Comparison of ENCODE assay signal across 9 cellular contexts in genomic region chr20:62923669-62924566, GRCh38. TPM values are rescaled to one million over a fixed set of nuclear protein-coding genes. Genes with fewer than 3 reads are reported as not detected.
DNase-seq lines count a peak whose midpoint lies in the region; ATAC-seq, FAIRE-seq and TF ChIP-seq lines count a peak whose summit lies in the region.
"Had no signal": no experiment of that assay in that cellular context is flagged by ENCODE, and none has a peak within 500 bp of the region (broad histone marks: within the 10 kb centered on the region; RNA-seq: fewer than 3 reads in every experiment).

No MANE protein-coding gene starts in this region.

- DNase-seq in activated CD4-positive, alpha-beta memory T cell treated with anti-CD3 and anti-CD28 coated beads for 36 hours = no peak
- DNase-seq in right atrium auricular region (ENCODE audit: low spot score) (no peak), small intestine (peak; percentile 82), superior temporal gyrus (ENCODE audit: extremely low spot score) (no peak), NCI-H524 (lab: John Stamatoyannopoulos, UW) (no peak)
- no peak for DNase-seq in activated CD4-positive, alpha-beta T cell treated with anti-CD3 and anti-CD28 coated beads for 1 hour

- H3K9me3 Mint-ChIP-seq in activated CD4-positive, alpha-beta memory T cell treated with anti-CD3 and anti-CD28 coated beads for 36 hours = no peaks in the 10 kb centered on the region

- H3K9me3 ChIP-seq in HEK293 (ENCODE audit: control insufficient read depth, insufficient read depth, low read depth, low read length) (no peaks in the 10 kb centered on the region), right atrium auricular region (no peaks in the 10 kb centered on the region), small intestine (ENCODE audit: control insufficient read depth, low read depth) (no peaks in the 10 kb centered on the region)

- H3K36me3 ChIP-seq in HEK293 (ENCODE audit: control insufficient read depth in 2 of 2, insufficient read depth in 1 of 2, low read length in 2 of 2) (peaks cover 0 to 7% of the 10 kb centered on the region in 2 experiments; a peak in 1 of 3 replicates), right atrium auricular region (no peaks in the 10 kb centered on the region), small intestine (ENCODE audit: control insufficient read depth in 2 of 2, insufficient read depth in 2 of 2, low read length in 2 of 2) (peaks cover 0 to 2% of the 10 kb centered on the region in 2 donors)

- TF ChIP-seq CTCF in HEK293 (tag by site-specific recombination; IDR thresholded peaks at IDR 0.05) = no peak
- TF ChIP-seq CTCF in right atrium auricular region (IDR thresholded peaks at IDR 0.05) = no peak

- peak overlapping the region; percentile 89 for H3K4me3 Mint-ChIP-seq in activated CD4-positive, alpha-beta memory T cell treated with anti-CD3 and anti-CD28 coated beads for 36 hours

- H3K27ac ChIP-seq in HEK293 (ENCODE audit: extremely low read depth, low read depth, low read length) (no peak overlapping the region), right atrium auricular region (peak overlapping the region; percentile 92 to 96), small intestine (ENCODE audit: low read depth in 1 of 2, low read length in 1 of 2) (peak overlapping the region; percentile 95 to 97)

- CTCF ChIA-PET in HEK293 (lab: Yijun Ruan, JAX) = interaction anchor here (0.8 to 2.2 kb wide), 5 partner anchors 16 to 85 kb away, joined by 3 to 11 read pairs (median 4); no protein-coding TSS in a partner anchor
- CTCF ChIA-PET in activated CD4-positive, alpha-beta memory T cell treated with anti-CD3 and anti-CD28 coated beads for 36 hours (lab: Charles Lee) = interaction anchor here (0.9 to 3.1 kb wide), 4 partner anchors 9 to 22 kb away, joined by 3 to 8 read pairs (median 5); no protein-coding TSS in a partner anchor

- H3K4me1 Mint-ChIP-seq in activated CD4-positive, alpha-beta memory T cell treated with anti-CD3 and anti-CD28 coated beads for 36 hours (ENCODE audit: low read depth) = peaks cover 71% of the 10 kb centered on the region

- H3K27me3 Mint-ChIP-seq in activated CD4-positive, alpha-beta memory T cell treated with anti-CD3 and anti-CD28 coated beads for 36 hours = no peaks in the 10 kb centered on the region

- ATAC-seq in GM19035 (IDR thresholded peaks at IDR 0.05; ENCODE audit: unreplicated experiment) = no peak

- FAIRE-seq in small intestine (lab: Jason Lieb, UNC) = no peak

- H3K36me3 Mint-ChIP-seq in activated CD4-positive, alpha-beta memory T cell treated with anti-CD3 and anti-CD28 coated beads for 36 hours = peaks cover 7% of the 10 kb centered on the region

- H3K4me3 ChIP-seq in HEK293 (ENCODE audit: low read depth, low read length) = peak overlapping the region; percentile 86
- H3K4me3 ChIP-seq in right atrium auricular region = peak overlapping the region in 1 of 2 donors; percentile 83
- peak overlapping the region in 1 of 2 donors; percentile 99 for H3K4me3 ChIP-seq in small intestine (ENCODE audit: low read depth in 1 of 2, low read length in 2 of 2)

- intact Hi-C loops in activated CD4-positive, alpha-beta memory T cell treated with anti-CD3 and anti-CD28 coated beads for 36 hours (cut with micrococcal nuclease) = loop anchor here (2.0 to 10.0 kb wide), 3 partner anchors 53 to 279 kb away; partner anchors contain the start of genes MRGBP and SLCO4A1

- H3K27ac Mint-ChIP-seq in activated CD4-positive, alpha-beta memory T cell treated with anti-CD3 and anti-CD28 coated beads for 36 hours = peak overlapping the region; percentile 93

- H3K27me3 ChIP-seq in right atrium auricular region (no peaks in the 10 kb centered on the region), small intestine (ENCODE audit: control insufficient read depth in 2 of 2, insufficient read depth in 2 of 2, low read length in 2 of 2) (no peaks in the 10 kb centered on the region)

- POLR2A ChIA-PET in HEK293 (lab: Yijun Ruan, JAX) = interaction anchor here (0.7 to 2.2 kb wide), 2 partner anchors 10 to 13 kb away, joined by 3 to 13 read pairs; partner anchors contain the start of gene GID8
- POLR2A ChIA-PET in activated CD4-positive, alpha-beta memory T cell treated with anti-CD3 and anti-CD28 coated beads for 36 hours (lab: Charles Lee) = interaction anchor here (1.0 to 5.0 kb wide), 4 partner anchors 8 to 26 kb away, joined by 3 to 36 read pairs (median 4); partner anchors contain the start of gene GID8

- 9 to 31% (median 13%) methylated on average over 8 of the region's 8 CpGs for WGBS in small intestine, 3 donors

- H3K4me1 ChIP-seq in HEK293 (ENCODE audit: control insufficient read depth, insufficient read depth, low read length) (peaks cover 33% of the 10 kb centered on the region), right atrium auricular region (peaks cover 0 to 84% of the 10 kb centered on the region in 2 donors), small intestine (ENCODE audit: control insufficient read depth in 2 of 2, insufficient read depth in 1 of 2, low read depth in 1 of 2, low read length in 1 of 2) (peaks cover 19 to 34% of the 10 kb centered on the region in 2 donors)

TF ChIP-seq in HEK293, 187 proteins besides CTCF, POLR2A, EP300 and RAD21:
- no peak for TF ChIP-seq ZBTB11 (tag by site-specific recombination; conservative IDR thresholded peaks at IDR 0.05; ENCODE audit: low read depth)
- no peak for TF ChIP-seq ZFP37 (tag by site-specific recombination; IDR thresholded peaks at IDR 0.05)
- TF ChIP-seq ZNF792 (tag by site-specific recombination; IDR thresholded peaks at IDR 0.05) = no peak
- no peak for TF ChIP-seq ZNF707 (tag by site-specific recombination; IDR thresholded peaks at IDR 0.05)
- no peak for TF ChIP-seq KLF8 (tag by site-specific recombination; IDR thresholded peaks at IDR 0.05)
- 0 out of 2 replicates have a peak, but pooled peaks have one; percentile 21 for TF ChIP-seq ZNF561 (tag by site-specific recombination; IDR thresholded peaks at IDR 0.05; ENCODE audit: borderline replicate concordance)
- TF ChIP-seq ZFP69B (tag by site-specific recombination; IDR thresholded peaks at IDR 0.05) = 0 out of 2 replicates have a peak, but pooled peaks have one; percentile 10
- peak; percentile 65 for TF ChIP-seq PRDM6 (tag by site-specific recombination; IDR thresholded peaks at IDR 0.05)
- TF ChIP-seq KLF7 (tag by site-specific recombination; IDR thresholded peaks at IDR 0.05; ENCODE audit: borderline replicate concordance) = no peak
- 0 out of 2 replicates have a peak, but pooled peaks have one; percentile 3 for TF ChIP-seq ZEB2 (tag by site-specific recombination; IDR thresholded peaks at IDR 0.05)
- no peak for TF ChIP-seq HOXA7 (CRISPR knock-in tag; IDR thresholded peaks at IDR 0.05; ENCODE audit: borderline replicate concordance)
- TF ChIP-seq ZNF423 (tag by site-specific recombination; IDR thresholded peaks at IDR 0.05) = no peak

RNA-seq across cellular contexts. Expression of gene DIDO1, which starts 2.4 kb away (rescaled TPM):
- total RNA-seq in activated CD4-positive, alpha-beta memory T cell treated with anti-CD3 and anti-CD28 coated beads for 36 hours = 10 to 100 TPM; 46.6 to 48.4 TPM
- total RNA-seq in right atrium auricular region = 10 to 100 TPM; 34.7 to 37.5 TPM
- polyA plus RNA-seq in small intestine = 10 to 100 TPM; 11.6 to 19.2 (median 12.3) TPM

RNA-seq across cellular contexts. Expression of gene GID8, which starts 14.0 kb away (rescaled TPM):
- total RNA-seq in activated CD4-positive, alpha-beta memory T cell treated with anti-CD3 and anti-CD28 coated beads for 36 hours = 10 to 100 TPM; 33.9 to 34.8 TPM
- total RNA-seq in right atrium auricular region = 10 to 100 TPM; 16.8 to 18.7 TPM
- 10 to 100 TPM; 14.3 to 17.6 (median 16.5) TPM for polyA plus RNA-seq in small intestine

RNA-seq across cellular contexts. Expression of gene SLC17A9, which starts 28.6 kb away (rescaled TPM):
- total RNA-seq in activated CD4-positive, alpha-beta memory T cell treated with anti-CD3 and anti-CD28 coated beads for 36 hours = 1 to 10 TPM; 9.5 to 9.7 TPM
- 1 to 10 TPM; 1.3 to 1.8 TPM for total RNA-seq in right atrium auricular region
- 1 to 10 TPM in 2 of 3 donors, under 1 TPM in 1; 0.22 to 2.0 (median 1.6) TPM for polyA plus RNA-seq in small intestine
- total RNA-seq: myocyte had no signal
